In the genomic region with DNA sequence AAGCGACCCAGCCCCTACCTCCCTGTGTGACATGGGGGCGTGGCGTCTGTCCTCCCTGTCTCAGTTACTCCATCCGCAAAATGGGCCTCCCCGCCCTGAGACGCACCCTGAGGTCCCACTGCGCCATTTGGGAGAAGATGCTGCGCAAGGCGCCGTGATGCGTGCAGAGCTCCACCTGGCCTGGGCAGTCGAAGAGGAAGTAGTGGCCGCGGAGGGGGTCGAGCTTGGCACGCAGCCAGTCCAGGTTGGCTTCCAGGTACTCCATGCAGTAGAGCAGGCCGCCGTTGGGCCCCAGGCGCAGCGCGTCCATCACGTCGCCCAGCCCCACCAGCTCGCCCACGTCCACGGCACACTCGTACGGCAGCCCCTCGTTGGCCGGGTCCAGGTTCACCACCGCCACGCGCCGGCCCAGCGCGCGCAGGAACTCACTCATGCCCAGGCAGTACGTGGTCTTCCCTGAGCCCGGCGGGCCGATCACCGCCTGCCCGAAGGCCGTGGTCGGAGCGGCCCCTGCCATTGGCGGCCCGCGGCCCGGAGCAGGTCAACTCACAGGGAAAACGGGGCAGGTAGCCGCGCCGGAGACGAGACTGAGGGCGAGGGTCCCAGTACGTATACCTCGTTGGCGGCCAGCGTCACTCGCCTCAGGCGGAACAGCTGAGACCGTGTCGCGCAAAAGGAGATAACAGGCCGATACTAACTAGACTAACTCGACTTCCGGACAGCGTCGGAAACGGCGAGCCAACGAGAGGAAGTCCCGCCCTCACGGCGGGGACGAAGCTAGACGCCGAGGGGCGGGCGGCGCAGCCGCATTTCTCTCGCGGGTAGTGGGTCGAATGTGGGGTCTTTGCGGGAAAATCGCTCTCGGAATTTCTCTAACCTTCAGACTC, we compare ENCODE assay signal across 8 cellular contexts. TPM values are rescaled to one million over a fixed set of nuclear protein-coding genes. Genes with fewer than 3 reads are reported as not detected.
DNase-seq lines count a peak whose midpoint lies in the region; ATAC-seq, FAIRE-seq and TF ChIP-seq lines count a peak whose summit lies in the region.

A gene (minus strand): TSS at position 704 of the 887 bp plus-strand sequence. CDS start 187 bp downstream, at position 517.

- peaks cover 12% of the 10 kb centered on the region for H3K4me1 ChIP-seq in hepatocyte (ENCODE audit: insufficient read depth)

- 3% methylated on average over 89 of the region's 89 CpGs for WGBS in hepatocyte (ENCODE audit: low lambda C conversion rate, missing lambda C conversion rate)

- H3K79me2 ChIP-seq in hepatocyte: peaks cover 25% of the 10 kb centered on the region

- peak; percentile 96 for TF ChIP-seq POLR2A in GM12891 (IDR thresholded peaks at IDR 0.05; ENCODE audit: low read depth, low read length)

- in situ Hi-C loops in astrocyte of the cerebellum (cut with HindIII; ENCODE audit: low sequenced_read_pairs): no loop called here

- no peaks in the 10 kb centered on the region for H3K36me3 ChIP-seq in hepatocyte (replicated peaks; ENCODE audit: insufficient read depth, low read depth)

- peak within 1 kb of the TSS; percentile 97 for H3K4me2 ChIP-seq in hepatocyte

- peak within 1 kb of the TSS; percentile 99 for H3K27ac ChIP-seq in hepatocyte

- H3K9me2 ChIP-seq in hepatocyte (replicated peaks; ENCODE audit: insufficient read depth): no peaks in the 10 kb centered on the region

- H3K4me3 ChIP-seq in astrocyte of the cerebellum (ENCODE audit: low read depth, low read length) (peak within 1 kb of the TSS; percentile 63), hepatocyte (peak within 1 kb of the TSS; percentile 93)

- H3K27me3 ChIP-seq in hepatocyte: no peaks in the 10 kb centered on the region

- peak; percentile 93 for DNase-seq in GM12891 (ENCODE audit: insufficient read length, low spot score)
- DNase-seq in NCI-H128 (lab: John Stamatoyannopoulos, UW; ENCODE audit: unreplicated experiment): peak; percentile 65
- DNase-seq in T-helper 9 cell: peak; percentile 65
- peak; percentile 26 for DNase-seq in astrocyte of the cerebellum (ENCODE audit: low read depth)
- DNase-seq in hepatocyte (ENCODE audit: low spot score): peak; percentile 88
- DNase-seq in retina: peak; percentile 93

- ATAC-seq in HG02678 (IDR thresholded peaks at IDR 0.05; ENCODE audit: unreplicated experiment) (peak; percentile 87), GM18519 (IDR thresholded peaks at IDR 0.05; ENCODE audit: low FRiP score, unreplicated experiment) (no peak)

- H3K9me3 ChIP-seq in hepatocyte (ENCODE audit: low read depth): no peaks in the 10 kb centered on the region

- FAIRE-seq in GM12891 (lab: Jason Lieb, UNC): peak; percentile 99

- H4K20me1 ChIP-seq in hepatocyte (ENCODE audit: insufficient read depth, poor library complexity, severe bottlenecking): no peaks in the 10 kb centered on the region

- TF ChIP-seq CTCF in astrocyte of the cerebellum (IDR thresholded peaks at IDR 0.05; ENCODE audit: low read depth, low read length, missing control alignments) (no peak), hepatocyte (IDR thresholded peaks at IDR 0.05; ENCODE audit: poor library complexity) (no peak)

- H2AFZ ChIP-seq in hepatocyte: peak within 1 kb of the TSS; percentile 55

TF ChIP-seq in GM12891, 5 proteins besides CTCF, POLR2A, EP300 and RAD21:
- peak; percentile 64; the same call in 1 of the 2 replicates for TF ChIP-seq POU2F2 (IDR thresholded peaks at IDR 0.05; ENCODE audit: low read depth, low read length)
- peak; percentile 97 for TF ChIP-seq POLR2AphosphoS5 (IDR thresholded peaks at IDR 0.05; ENCODE audit: low read depth, low read length)
- peak; percentile 79 for TF ChIP-seq SPI1 (IDR thresholded peaks at IDR 0.05; ENCODE audit: low read depth, low read length)
- no peak for TF ChIP-seq PAX5 (IDR thresholded peaks at IDR 0.05; ENCODE audit: insufficient read depth, low read length, severe bottlenecking)
- peak; percentile 73 for TF ChIP-seq TAF1 (IDR thresholded peaks at IDR 0.05; ENCODE audit: low read depth, low read length)

RNA-seq across cellular contexts. Expression of the gene that starts here (rescaled TPM):
- 23.7 TPM for polyA plus RNA-seq in GM12891 (2012; ENCODE audit: low read depth, missing spikeins)
- 12.6 and 15.8 TPM in 2 replicates for total RNA-seq in hepatocyte
- 37.9 and 44.6 TPM in 2 replicates for polyA plus RNA-seq in hepatocyte

Comparison
In these comparisons a context has a peak if more than half of its experiments do, and no peak if none do; other contexts are left out.
1. DNase-seq: peak in every context shown above with its lines; median percentile 93 in GM12891; 93 in retina; 88 in hepatocyte; 65 in NCI-H128; 65 in T-helper 9 cell; 26 in astrocyte of the cerebellum.